28 cellular contexts compared by ENCODE assay signal in genomic region chr13:91554101-91554500, GRCh38.
"Had no signal": no experiment of that assay in that cellular context is flagged by ENCODE, and none has a peak within 500 bp of the region (broad histone marks: within the 10 kb centered on the region; RNA-seq: fewer than 3 reads in every experiment).

No MANE protein-coding gene starts in this region.

- H3K4me3 ChIP-seq: colonic mucosa, coronary artery, dorsolateral prefrontal cortex, esophagus muscularis mucosa, esophagus squamous epithelium, gastrocnemius medialis, gastroesophageal sphincter, heart left ventricle, heart right ventricle had no signal

- H3K27me3 Mint-ChIP-seq: dendritic cell treated with granulocyte-macrophage colony-stimulating factor and Interleukin-4, amounts not matched to agents 40 ng/mL and 50 ng/mL, for 4 days; effector memory CD8-positive, alpha-beta T cell had no signal

- H3K4me1 ChIP-seq: colonic mucosa, esophagus muscularis mucosa, esophagus squamous epithelium, foreskin keratinocyte, gastrocnemius medialis, gastroesophageal sphincter, heart left ventricle, heart right ventricle had no signal

- H3K36me3 ChIP-seq: colonic mucosa, esophagus muscularis mucosa, esophagus squamous epithelium, gastrocnemius medialis, gastroesophageal sphincter, heart left ventricle, heart right ventricle had no signal

- H3K9me3 ChIP-seq: colonic mucosa, gastrocnemius medialis, gastroesophageal sphincter had no signal

- H3K27ac Mint-ChIP-seq: dendritic cell treated with granulocyte-macrophage colony-stimulating factor and Interleukin-4, amounts not matched to agents 40 ng/mL and 50 ng/mL, for 4 days; effector memory CD8-positive, alpha-beta T cell; endodermal cell had no signal

- FAIRE-seq: endometrium, endothelial cell of umbilical vein, frontal cortex had no signal

- H3K4me3 Mint-ChIP-seq: dendritic cell treated with granulocyte-macrophage colony-stimulating factor and Interleukin-4, amounts not matched to agents 40 ng/mL and 50 ng/mL, for 4 days; effector memory CD8-positive, alpha-beta T cell; endodermal cell had no signal

- H3K27ac ChIP-seq: colonic mucosa, coronary artery, dorsolateral prefrontal cortex, epithelial cell of prostate, esophagus muscularis mucosa, esophagus squamous epithelium, foreskin keratinocyte, gastrocnemius medialis, gastroesophageal sphincter, heart left ventricle, heart right ventricle had no signal

- DNase-seq: colonic mucosa; cortex of kidney; dermis blood vessel endothelial cell; dorsolateral prefrontal cortex; effector CD4-positive, alpha-beta T cell; effector CD8-positive, alpha-beta T cell; effector memory CD4-positive, alpha-beta T cell; effector memory CD8-positive, alpha-beta T cell; endodermal cell; erythroblast; esophagus squamous epithelium; foreskin fibroblast; foreskin keratinocyte; foreskin melanocyte; gastrocnemius medialis; glutamatergic neuron; head of caudate nucleus; heart left ventricle; heart right ventricle had no signal

- ATAC-seq: effector memory CD8-positive, alpha-beta T cell; esophagus mucosa; foreskin keratinocyte; gastrocnemius medialis; gastroesophageal sphincter; heart left ventricle; heart right ventricle had no signal

- H3K4me1 Mint-ChIP-seq: endodermal cell had no signal

- H3K27me3 ChIP-seq: colonic mucosa, dorsolateral prefrontal cortex, esophagus muscularis mucosa, esophagus squamous epithelium, foreskin keratinocyte, gastrocnemius medialis, gastroesophageal sphincter, heart left ventricle, heart right ventricle had no signal
